14 cellular contexts compared by ENCODE assay signal in the genomic region with DNA sequence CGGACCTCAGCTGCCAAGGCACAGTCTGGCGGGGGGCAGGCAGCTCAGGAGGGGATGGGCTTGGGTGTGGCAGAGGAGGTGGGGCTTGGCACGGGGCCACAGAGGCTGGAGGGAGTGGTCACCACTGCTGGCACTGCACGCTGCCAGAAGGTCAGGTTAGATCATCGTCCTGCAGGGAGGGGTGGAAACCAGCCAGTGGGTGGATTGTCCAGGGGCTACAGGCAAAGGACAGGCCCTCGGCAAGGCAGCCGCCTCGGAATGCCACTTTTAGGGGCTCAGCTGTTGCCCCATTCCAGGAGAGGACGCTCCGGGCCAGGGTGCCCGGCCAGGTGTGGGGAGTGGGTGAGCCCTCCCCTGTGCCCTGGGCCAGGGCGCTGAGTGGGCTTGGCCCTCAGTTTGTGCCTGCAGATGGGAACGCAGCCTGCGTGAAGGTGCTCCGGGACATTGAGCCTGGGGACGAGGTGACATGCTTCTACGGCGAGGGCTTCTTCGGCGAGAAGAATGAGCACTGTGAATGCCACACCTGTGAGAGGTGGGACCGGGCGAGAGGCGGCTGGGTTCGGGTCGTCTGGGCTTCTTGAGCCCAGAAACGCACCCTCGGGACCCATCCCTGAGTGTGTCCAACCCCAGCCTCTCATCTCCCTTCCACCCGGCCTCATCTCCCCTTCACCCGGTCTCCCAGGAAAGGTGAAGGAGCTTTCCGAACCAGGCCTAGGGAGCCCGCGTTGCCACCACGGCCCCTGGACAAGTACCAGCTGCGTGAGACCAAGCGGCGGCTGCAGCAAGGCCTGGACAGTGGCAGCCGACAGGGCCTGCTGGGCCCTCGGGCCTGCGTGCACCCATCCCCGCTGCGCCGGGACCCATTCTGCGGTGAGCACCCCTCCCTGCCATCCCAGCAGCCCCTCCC. TPM values are rescaled to one million over a fixed set of nuclear protein-coding genes. Genes with fewer than 3 reads are reported as not detected.
DNase-seq lines count a peak whose midpoint lies in the region; ATAC-seq and TF ChIP-seq lines count a peak whose summit lies in the region.
"Had no signal": no experiment of that assay in that cellular context is flagged by ENCODE, and none has a peak within 500 bp of the region (broad histone marks: within the 10 kb centered on the region; RNA-seq: fewer than 3 reads in every experiment).

No MANE protein-coding gene starts in this region.

- H3K4me3 ChIP-seq in mammary epithelial cell (replicated peaks in 1 of 3; ENCODE audit: insufficient read depth in 1 of 3, low read depth in 2 of 3, low read length in 3 of 3) = no peak overlapping the region
- H3K4me3 ChIP-seq in aorta (ENCODE audit: low read length in 2 of 2) = no peak overlapping the region
- no peak overlapping the region for H3K4me3 ChIP-seq in coronary artery
- H3K4me3 ChIP-seq: tibial artery had no signal

- no peak overlapping the region for H3K9ac ChIP-seq in mammary epithelial cell (ENCODE audit: insufficient read depth, low read length)

- peaks cover 7% of the 10 kb centered on the region for H3K79me2 ChIP-seq in mammary epithelial cell (ENCODE audit: insufficient read depth, low read length)

- POLR2A ChIA-PET in MCF 10A (lab: Yijun Ruan, JAX) = interaction anchor here (1.4 to 2.9 kb wide), 2 partner anchors 9 to 38 kb away, joined by 4 to 18 read pairs; partner anchors contain the start of gene TMEM238

- CTCF ChIA-PET in MCF 10A (lab: Yijun Ruan, JAX) = interaction anchor here (0.6 kb wide), 3 partner anchors 35 to 182 kb away, joined by 3 to 6 read pairs (median 3); no protein-coding TSS in a partner anchor
- CTCF ChIA-PET in mammary epithelial cell (lab: Charles Lee; ENCODE audit: low non-redundant PET) = no interaction called here

- WGBS in mammary epithelial cell (ENCODE audit: low coverage, missing lambda C conversion rate) = 60% methylated on average over 15 of the region's 43 CpGs
- 88% methylated on average over 42 to 43 of the region's 43 CpGs for WGBS in aorta, 2 donors

- no peak overlapping the region for H2AFZ ChIP-seq in mammary epithelial cell (ENCODE audit: low read depth, low read length)

- intact Hi-C loops in MCF 10A (cut with micrococcal nuclease) (no loop called here), mammary epithelial cell (cut with micrococcal nuclease) (no loop called here), aorta (cut with DNase I) (no loop called here)

- H3K27me3 Mint-ChIP-seq in MCF 10A (ENCODE audit: insufficient read depth, unreplicated experiment) = no peaks in the 10 kb centered on the region

- H3K27me3 ChIP-seq in mammary epithelial cell (ENCODE audit: insufficient read depth, low read length) = no peaks in the 10 kb centered on the region
- H3K27me3 ChIP-seq in aorta (ENCODE audit: control insufficient read depth in 1 of 2, insufficient read depth in 2 of 2, low read length in 1 of 2) = no peaks in the 10 kb centered on the region

- DNase-seq in MCF 10A (ENCODE audit: unreplicated experiment) (peak; percentile 74), mammary epithelial cell (no peak), amniotic epithelial cell (ENCODE audit: low read depth) (peak; percentile 49), iPS-NIHi11 (ENCODE audit: low spot score) (peak; percentile 45), aorta (peak in 1 of 2 donors; percentile 86), coronary artery (ENCODE audit: low spot score) (no peak)
- DNase-seq: ACHN, DMS53, KG1, NCI-H2029 treated with DMSO at 0.1 percent for 48 hours, T1000, tibial artery had no signal

- in situ Hi-C loops in mammary epithelial cell (cut with MboI; ENCODE audit: low sequenced_read_pairs in 2 of 2) = no loop called here

- no peak overlapping the region for H3K4me2 ChIP-seq in mammary epithelial cell (ENCODE audit: insufficient read depth, low read depth, low read length)

- H3K4me1 ChIP-seq in mammary epithelial cell (ENCODE audit: insufficient read depth, low read length) (peaks cover 39% of the 10 kb centered on the region), aorta (ENCODE audit: control insufficient read depth in 1 of 2, insufficient read depth in 2 of 2, low read length in 2 of 2) (no peaks in the 10 kb centered on the region)

- peaks cover 17% of the 10 kb centered on the region for H3K4me1 Mint-ChIP-seq in MCF 10A (ENCODE audit: insufficient read depth, unreplicated experiment)

- peak overlapping the region; percentile 87 for H3K27ac Mint-ChIP-seq in MCF 10A (ENCODE audit: low read depth, unreplicated experiment)

- ATAC-seq in aorta (ENCODE audit: low FRiP score) = peak; percentile 5
- ATAC-seq in GM21526 (IDR thresholded peaks at IDR 0.05; ENCODE audit: low FRiP score, unreplicated experiment) = no peak
- no peak for ATAC-seq in GM21723 (IDR thresholded peaks at IDR 0.05; ENCODE audit: unreplicated experiment)

- H3K9me3 ChIP-seq in mammary epithelial cell (replicated peaks; ENCODE audit: insufficient read depth, low read length) = no peaks in the 10 kb centered on the region
- H3K9me3 ChIP-seq in aorta (ENCODE audit: control insufficient read depth, low read length) = no peaks in the 10 kb centered on the region
- H3K9me3 ChIP-seq: tibial artery had no signal

- H3K27ac ChIP-seq in mammary epithelial cell (ENCODE audit: insufficient read depth, low read depth, low read length) = no peak overlapping the region
- H3K27ac ChIP-seq in aorta (ENCODE audit: low read depth in 1 of 2, low read length in 2 of 2) = no peak overlapping the region
- H3K27ac ChIP-seq in coronary artery = peak overlapping the region in 1 of 2 donors; percentile 51
- H3K27ac ChIP-seq: tibial artery had no signal

- H3K36me3 Mint-ChIP-seq in MCF 10A (ENCODE audit: insufficient read depth, unreplicated experiment) = peaks cover 35% of the 10 kb centered on the region

- no peaks in the 10 kb centered on the region for H4K20me1 ChIP-seq in mammary epithelial cell (ENCODE audit: insufficient read depth, low read length)

- BruUV-seq in MCF 10A (replicated peaks; lab: Mats Ljungman, UMichigan) (no TSS peak), mammary epithelial cell (replicated peaks; lab: Mats Ljungman, UMichigan) (no TSS peak)

- dilution Hi-C loops in mammary epithelial cell (cut with HindIII; ENCODE audit: low sequenced_read_pairs) = loop anchor here (5.0 kb wide), 1 partner anchor 41 kb away; the partner anchor contains the start of gene RPL28

- H3K36me3 ChIP-seq in mammary epithelial cell (ENCODE audit: insufficient read depth, low read length) = no peaks in the 10 kb centered on the region
- no peaks in the 10 kb centered on the region for H3K36me3 ChIP-seq in aorta (ENCODE audit: control insufficient read depth in 1 of 2, insufficient read depth in 2 of 2, low read length in 1 of 2)

- no peak overlapping the region for H3K4me3 Mint-ChIP-seq in MCF 10A (ENCODE audit: unreplicated experiment)

- TF ChIP-seq CTCF in MCF 10A (IDR thresholded peaks at IDR 0.05; ENCODE audit: unreplicated experiment) (no peak), mammary epithelial cell (conservative IDR thresholded peaks at IDR 0.05 in 1 of 2, IDR thresholded peaks at IDR 0.05 in 1 of 2; ENCODE audit: extremely low read depth in 1 of 2, insufficient read depth in 1 of 2, low read depth in 1 of 2, low read length in 2 of 2) (no peak), coronary artery (IDR thresholded peaks at IDR 0.05) (no peak)

- H3K9me3 Mint-ChIP-seq in MCF 10A (ENCODE audit: unreplicated experiment) = no peaks in the 10 kb centered on the region

RNA-seq across cellular contexts. Expression of gene KMT5C, which starts 6.4 kb away (rescaled TPM):
- total RNA-seq in MCF 10A (2022) (12.9 and 16.8 TPM in 2 replicates), mammary epithelial cell (10 to 100 TPM; 15.6 to 18.8 TPM), aorta (10 to 100 TPM in 1 of 2 donors, 1 to 10 TPM in 1; 4.5 to 12.8 TPM)
- polyA plus RNA-seq in mammary epithelial cell (8.4 TPM), aorta (10 to 100 TPM in 1 of 2 donors, 1 to 10 TPM in 1; 3.4 to 13.2 TPM)
- polyA minus RNA-seq in mammary epithelial cell = 9.0 TPM

RNA-seq across cellular contexts. Expression of gene COX6B2, which starts 8.4 kb away (rescaled TPM):
- total RNA-seq in MCF 10A (2022) (0.33 and 0.93 TPM in 2 replicates), mammary epithelial cell (1 to 10 TPM in 1 of 2 donors, under 1 TPM in 1; under 0.01 to 2.7 TPM), aorta (under 1 TPM; 0.19 to 0.99 TPM)
- polyA plus RNA-seq in mammary epithelial cell (1.4 TPM), aorta (not detected)
- polyA minus RNA-seq in mammary epithelial cell = 5.4 TPM

RNA-seq across cellular contexts. Expression of gene GARIN5B, which starts 17.0 kb away (rescaled TPM):
- not detected in 2 replicates for total RNA-seq in MCF 10A (2022)
- total RNA-seq in mammary epithelial cell = not detected
- not detected for polyA plus RNA-seq in mammary epithelial cell
- polyA minus RNA-seq in mammary epithelial cell = not detected
- total RNA-seq in aorta = not detected
- polyA plus RNA-seq in aorta = not detected

RNA-seq across cellular contexts. Expression of gene TMEM150B, which starts 20.9 kb away (rescaled TPM):
- total RNA-seq in MCF 10A (2022) = not detected in 2 replicates
- not detected for total RNA-seq in mammary epithelial cell
- not detected for polyA plus RNA-seq in mammary epithelial cell
- polyA minus RNA-seq in mammary epithelial cell = not detected
- total RNA-seq in aorta = 1 to 10 TPM; 2.9 to 9.6 TPM
- 1 to 10 TPM in 1 of 2 donors, under 1 TPM in 1; 0.72 to 5.5 TPM for polyA plus RNA-seq in aorta

RNA-seq across cellular contexts. Expression of gene IL11, which starts 24.2 kb away (rescaled TPM):
- total RNA-seq in MCF 10A (2022) (4.2 TPM in 2 replicates), mammary epithelial cell (1 to 10 TPM; 1.3 to 2.5 TPM), aorta (under 1 TPM; 0.23 to 0.27 TPM)
- polyA plus RNA-seq in mammary epithelial cell (1.2 TPM), aorta (1 to 10 TPM in 1 of 2 donors, not detected in 1; 2.1 TPM)
- polyA minus RNA-seq in mammary epithelial cell = 0.88 TPM

Comparison
In these comparisons a context has a peak if more than half of its experiments do, and no peak if none do; other contexts are left out.
1. DNase-seq: peak in MCF 10A (single experiment), amniotic epithelial cell (single experiment) and iPS-NIHi11 (single experiment); none in mammary epithelial cell (single experiment) and coronary artery (single experiment).